In the genomic region with DNA sequence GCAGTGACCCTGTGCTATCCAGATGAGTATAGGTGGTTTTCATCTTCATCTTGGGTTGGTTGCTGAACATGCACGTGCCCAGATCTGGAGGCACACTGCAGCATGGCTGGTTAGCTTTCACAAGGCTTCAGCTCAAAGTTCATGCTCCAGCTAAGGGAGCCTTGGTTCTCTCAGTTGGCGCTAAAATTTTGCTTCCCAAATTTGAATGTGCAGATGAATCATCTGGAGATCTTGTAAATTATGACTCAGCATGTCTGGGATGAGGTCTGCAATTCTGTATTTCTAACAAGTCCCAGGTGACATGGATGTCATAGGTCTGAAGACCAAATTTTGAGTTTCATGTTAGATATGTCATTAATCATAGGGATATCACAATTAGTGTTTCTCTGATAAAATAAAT, we compare ENCODE assay signal across 1 cellular context.
TF ChIP-seq lines count a peak whose summit lies in the region.

No MANE protein-coding gene starts in this region.

TF ChIP-seq in K562, 482 proteins besides CTCF, POLR2A, EP300 and RAD21 (continued from another document):
- TF ChIP-seq, protein P1, sequence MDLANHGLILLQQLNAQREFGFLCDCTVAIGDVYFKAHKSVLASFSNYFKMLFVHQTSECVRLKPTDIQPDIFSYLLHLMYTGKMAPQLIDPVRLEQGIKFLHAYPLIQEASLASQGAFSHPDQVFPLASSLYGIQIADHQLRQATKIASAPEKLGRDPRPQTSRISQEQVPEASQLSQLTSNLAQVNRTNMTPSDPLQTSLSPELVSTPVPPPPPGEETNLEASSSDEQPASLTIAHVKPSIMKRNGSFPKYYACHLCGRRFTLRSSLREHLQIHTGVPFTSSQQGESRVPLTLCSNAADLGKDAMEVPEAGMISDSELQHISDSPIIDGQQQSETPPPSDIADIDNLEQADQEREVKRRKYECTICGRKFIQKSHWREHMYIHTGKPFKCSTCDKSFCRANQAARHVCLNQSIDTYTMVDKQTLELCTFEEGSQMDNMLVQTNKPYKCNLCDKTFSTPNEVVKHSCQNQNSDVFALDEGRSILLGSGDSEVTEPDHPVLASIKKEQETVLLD (IDR thresholded peaks at IDR 0.05): no peak
- TF ChIP-seq, protein P2, sequence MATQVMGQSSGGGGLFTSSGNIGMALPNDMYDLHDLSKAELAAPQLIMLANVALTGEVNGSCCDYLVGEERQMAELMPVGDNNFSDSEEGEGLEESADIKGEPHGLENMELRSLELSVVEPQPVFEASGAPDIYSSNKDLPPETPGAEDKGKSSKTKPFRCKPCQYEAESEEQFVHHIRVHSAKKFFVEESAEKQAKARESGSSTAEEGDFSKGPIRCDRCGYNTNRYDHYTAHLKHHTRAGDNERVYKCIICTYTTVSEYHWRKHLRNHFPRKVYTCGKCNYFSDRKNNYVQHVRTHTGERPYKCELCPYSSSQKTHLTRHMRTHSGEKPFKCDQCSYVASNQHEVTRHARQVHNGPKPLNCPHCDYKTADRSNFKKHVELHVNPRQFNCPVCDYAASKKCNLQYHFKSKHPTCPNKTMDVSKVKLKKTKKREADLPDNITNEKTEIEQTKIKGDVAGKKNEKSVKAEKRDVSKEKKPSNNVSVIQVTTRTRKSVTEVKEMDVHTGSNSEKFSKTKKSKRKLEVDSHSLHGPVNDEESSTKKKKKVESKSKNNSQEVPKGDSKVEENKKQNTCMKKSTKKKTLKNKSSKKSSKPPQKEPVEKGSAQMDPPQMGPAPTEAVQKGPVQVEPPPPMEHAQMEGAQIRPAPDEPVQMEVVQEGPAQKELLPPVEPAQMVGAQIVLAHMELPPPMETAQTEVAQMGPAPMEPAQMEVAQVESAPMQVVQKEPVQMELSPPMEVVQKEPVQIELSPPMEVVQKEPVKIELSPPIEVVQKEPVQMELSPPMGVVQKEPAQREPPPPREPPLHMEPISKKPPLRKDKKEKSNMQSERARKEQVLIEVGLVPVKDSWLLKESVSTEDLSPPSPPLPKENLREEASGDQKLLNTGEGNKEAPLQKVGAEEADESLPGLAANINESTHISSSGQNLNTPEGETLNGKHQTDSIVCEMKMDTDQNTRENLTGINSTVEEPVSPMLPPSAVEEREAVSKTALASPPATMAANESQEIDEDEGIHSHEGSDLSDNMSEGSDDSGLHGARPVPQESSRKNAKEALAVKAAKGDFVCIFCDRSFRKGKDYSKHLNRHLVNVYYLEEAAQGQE (CRISPR knock-in tag; IDR thresholded peaks at IDR 0.05; ENCODE audit: low read depth): no peak
- TF ChIP-seq HNRNPK (IDR thresholded peaks at IDR 0.05; ENCODE audit: low read depth, low read length, poor library complexity, severe bottlenecking) (no peak), ZNF263 (CRISPR knock-in tag; IDR thresholded peaks at IDR 0.05; ENCODE audit: borderline replicate concordance) (no peak), KDM1A (IDR thresholded peaks at IDR 0.05) (no peak), GABPB2 (CRISPR knock-in tag; conservative IDR thresholded peaks at IDR 0.05) (no peak), HMG20A (CRISPR knock-in tag; conservative IDR thresholded peaks at IDR 0.05) (no peak), RFX5 (IDR thresholded peaks at IDR 0.05; ENCODE audit: low read depth, low read length) (no peak), C11orf30 (IDR thresholded peaks at IDR 0.05; ENCODE audit: low read depth) (peak; percentile 84), SRF (CRISPR knock-in tag; IDR thresholded peaks at IDR 0.05) (no peak), PYGO2 (tag; IDR thresholded peaks at IDR 0.05) (no peak), DMBX1 (CRISPR knock-in tag; IDR thresholded peaks at IDR 0.05; ENCODE audit: borderline replicate concordance) (no peak), HDAC2 (IDR thresholded peaks at IDR 0.05) (no peak), BRCA1 (IDR thresholded peaks at IDR 0.05) (no peak), BRCA1 (CRISPR knock-in tag; IDR thresholded peaks at IDR 0.05) (no peak), NFATC3 (IDR thresholded peaks at IDR 0.05) (no peak), KHSRP (IDR thresholded peaks at IDR 0.05) (no peak), SNRNP70 (optimal IDR thresholded peaks at IDR 0.05; ENCODE audit: low read depth, low read length) (no peak), HDAC8 (tag; IDR thresholded peaks at IDR 0.05) (no peak), PTRF (tag; IDR thresholded peaks at IDR 0.05) (no peak), GTF2A2 (tag; IDR thresholded peaks at IDR 0.05) (no peak), CEBPG (CRISPR knock-in tag; IDR thresholded peaks at IDR 0.05) (no peak), CEBPG (tag; conservative IDR thresholded peaks at IDR 0.05 in 1 of 2, IDR thresholded peaks at IDR 0.05 in 1 of 2) (no peak), GABPA (tag; conservative IDR thresholded peaks at IDR 0.05; ENCODE audit: low read depth) (no peak), ILK (tag; IDR thresholded peaks at IDR 0.05; ENCODE audit: borderline replicate concordance, low read depth) (no peak), CXXC5 (CRISPR knock-in tag; IDR thresholded peaks at IDR 0.05) (no peak), ZC3H8 (IDR thresholded peaks at IDR 0.05) (no peak), MEF2D (tag; conservative IDR thresholded peaks at IDR 0.05; ENCODE audit: low read depth) (no peak), ZBTB17 (CRISPR knock-in tag; IDR thresholded peaks at IDR 0.05) (no peak), MAFG (tag; conservative IDR thresholded peaks at IDR 0.05) (peak; percentile 84), ZNF324 (CRISPR knock-in tag; IDR thresholded peaks at IDR 0.05) (no peak), DPF2 (IDR thresholded peaks at IDR 0.05) (0 out of 2 replicates have a peak, but pooled peaks have one; percentile 24), THRAP3 (IDR thresholded peaks at IDR 0.05; ENCODE audit: borderline replicate concordance) (no peak)
- TF ChIP-seq, protein P3, sequence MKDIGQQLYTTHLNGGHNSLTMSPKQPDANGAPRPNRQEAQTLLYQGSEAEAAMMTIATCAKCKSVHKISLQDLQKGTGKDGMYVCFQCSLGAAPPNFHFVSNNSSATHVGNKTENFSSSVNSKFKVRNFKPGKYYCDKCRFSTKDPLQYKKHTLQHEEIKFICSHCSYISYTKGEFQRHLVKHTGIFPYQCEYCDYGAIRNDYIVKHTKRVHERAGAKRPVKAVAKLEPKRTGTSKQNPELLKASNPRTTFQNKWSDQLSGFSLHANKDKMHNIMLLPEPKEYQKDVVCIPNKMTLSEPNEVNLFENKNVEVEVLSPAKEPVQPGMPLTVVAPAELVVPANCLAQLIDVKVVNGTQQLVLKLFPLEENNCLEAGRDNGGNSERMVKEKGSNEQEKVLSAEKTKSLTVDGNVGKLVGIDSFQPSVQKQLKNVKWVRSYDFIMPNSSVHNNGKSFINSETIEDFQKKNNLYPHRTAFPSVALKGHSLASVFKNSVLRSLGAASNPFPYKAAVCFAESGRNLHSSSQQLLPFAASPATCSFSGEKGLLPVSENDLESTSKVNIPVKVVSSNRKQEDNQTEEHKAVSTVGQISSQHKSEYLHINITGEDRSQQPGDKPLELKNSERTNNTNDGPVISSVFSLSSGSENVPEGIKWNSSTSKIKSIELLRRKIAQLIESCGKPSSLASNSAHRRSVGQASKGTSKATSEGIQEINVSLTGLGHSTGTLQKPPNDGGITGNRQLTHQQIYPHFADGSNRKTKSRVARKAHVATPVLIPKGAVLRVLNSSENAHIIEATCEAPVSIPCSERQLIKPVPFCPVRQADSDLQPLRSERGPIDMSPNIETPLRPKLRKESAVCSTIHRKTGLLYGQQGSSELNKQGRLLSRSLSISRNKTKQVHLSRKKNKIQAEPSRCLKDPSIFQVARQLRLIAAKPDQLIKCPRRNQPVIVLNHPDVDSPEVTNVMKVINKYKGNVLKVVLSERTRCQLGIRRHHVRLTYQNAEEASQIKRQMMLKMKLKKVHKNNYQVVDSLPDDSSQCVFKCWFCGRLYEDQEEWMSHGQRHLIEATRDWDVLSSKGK (CRISPR knock-in tag; IDR thresholded peaks at IDR 0.05): no peak
- TF ChIP-seq, protein P4, sequence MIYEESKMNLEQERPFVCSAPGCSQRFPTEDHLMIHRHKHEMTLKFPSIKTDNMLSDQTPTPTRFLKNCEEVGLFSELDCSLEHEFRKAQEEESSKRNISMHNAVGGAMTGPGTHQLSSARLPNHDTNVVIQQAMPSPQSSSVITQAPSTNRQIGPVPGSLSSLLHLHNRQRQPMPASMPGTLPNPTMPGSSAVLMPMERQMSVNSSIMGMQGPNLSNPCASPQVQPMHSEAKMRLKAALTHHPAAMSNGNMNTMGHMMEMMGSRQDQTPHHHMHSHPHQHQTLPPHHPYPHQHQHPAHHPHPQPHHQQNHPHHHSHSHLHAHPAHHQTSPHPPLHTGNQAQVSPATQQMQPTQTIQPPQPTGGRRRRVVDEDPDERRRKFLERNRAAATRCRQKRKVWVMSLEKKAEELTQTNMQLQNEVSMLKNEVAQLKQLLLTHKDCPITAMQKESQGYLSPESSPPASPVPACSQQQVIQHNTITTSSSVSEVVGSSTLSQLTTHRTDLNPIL (CRISPR knock-in tag; IDR thresholded peaks at IDR 0.05): no peak
- TF ChIP-seq, protein P5, sequence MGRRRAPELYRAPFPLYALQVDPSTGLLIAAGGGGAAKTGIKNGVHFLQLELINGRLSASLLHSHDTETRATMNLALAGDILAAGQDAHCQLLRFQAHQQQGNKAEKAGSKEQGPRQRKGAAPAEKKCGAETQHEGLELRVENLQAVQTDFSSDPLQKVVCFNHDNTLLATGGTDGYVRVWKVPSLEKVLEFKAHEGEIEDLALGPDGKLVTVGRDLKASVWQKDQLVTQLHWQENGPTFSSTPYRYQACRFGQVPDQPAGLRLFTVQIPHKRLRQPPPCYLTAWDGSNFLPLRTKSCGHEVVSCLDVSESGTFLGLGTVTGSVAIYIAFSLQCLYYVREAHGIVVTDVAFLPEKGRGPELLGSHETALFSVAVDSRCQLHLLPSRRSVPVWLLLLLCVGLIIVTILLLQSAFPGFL (CRISPR knock-in tag; IDR thresholded peaks at IDR 0.05): no peak
- TF ChIP-seq, protein P6, sequence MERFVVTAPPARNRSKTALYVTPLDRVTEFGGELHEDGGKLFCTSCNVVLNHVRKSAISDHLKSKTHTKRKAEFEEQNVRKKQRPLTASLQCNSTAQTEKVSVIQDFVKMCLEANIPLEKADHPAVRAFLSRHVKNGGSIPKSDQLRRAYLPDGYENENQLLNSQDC (CRISPR knock-in tag; IDR thresholded peaks at IDR 0.05): no peak
- TF ChIP-seq, protein P7, sequence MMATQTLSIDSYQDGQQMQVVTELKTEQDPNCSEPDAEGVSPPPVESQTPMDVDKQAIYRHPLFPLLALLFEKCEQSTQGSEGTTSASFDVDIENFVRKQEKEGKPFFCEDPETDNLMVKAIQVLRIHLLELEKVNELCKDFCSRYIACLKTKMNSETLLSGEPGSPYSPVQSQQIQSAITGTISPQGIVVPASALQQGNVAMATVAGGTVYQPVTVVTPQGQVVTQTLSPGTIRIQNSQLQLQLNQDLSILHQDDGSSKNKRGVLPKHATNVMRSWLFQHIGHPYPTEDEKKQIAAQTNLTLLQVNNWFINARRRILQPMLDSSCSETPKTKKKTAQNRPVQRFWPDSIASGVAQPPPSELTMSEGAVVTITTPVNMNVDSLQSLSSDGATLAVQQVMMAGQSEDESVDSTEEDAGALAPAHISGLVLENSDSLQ (IDR thresholded peaks at IDR 0.05): no peak
- TF ChIP-seq, protein P8, sequence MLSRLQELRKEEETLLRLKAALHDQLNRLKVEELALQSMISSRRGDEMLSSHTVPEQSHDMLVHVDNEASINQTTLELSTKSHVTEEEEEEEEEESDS (CRISPR knock-in tag; IDR thresholded peaks at IDR 0.05): no peak
- TF ChIP-seq, protein P9, sequence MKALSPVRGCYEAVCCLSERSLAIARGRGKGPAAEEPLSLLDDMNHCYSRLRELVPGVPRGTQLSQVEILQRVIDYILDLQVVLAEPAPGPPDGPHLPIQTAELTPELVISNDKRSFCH (CRISPR knock-in tag; IDR thresholded peaks at IDR 0.05): no peak
- TF ChIP-seq, protein P9 (tag; IDR thresholded peaks at IDR 0.05): no peak
- TF ChIP-seq, protein P10, sequence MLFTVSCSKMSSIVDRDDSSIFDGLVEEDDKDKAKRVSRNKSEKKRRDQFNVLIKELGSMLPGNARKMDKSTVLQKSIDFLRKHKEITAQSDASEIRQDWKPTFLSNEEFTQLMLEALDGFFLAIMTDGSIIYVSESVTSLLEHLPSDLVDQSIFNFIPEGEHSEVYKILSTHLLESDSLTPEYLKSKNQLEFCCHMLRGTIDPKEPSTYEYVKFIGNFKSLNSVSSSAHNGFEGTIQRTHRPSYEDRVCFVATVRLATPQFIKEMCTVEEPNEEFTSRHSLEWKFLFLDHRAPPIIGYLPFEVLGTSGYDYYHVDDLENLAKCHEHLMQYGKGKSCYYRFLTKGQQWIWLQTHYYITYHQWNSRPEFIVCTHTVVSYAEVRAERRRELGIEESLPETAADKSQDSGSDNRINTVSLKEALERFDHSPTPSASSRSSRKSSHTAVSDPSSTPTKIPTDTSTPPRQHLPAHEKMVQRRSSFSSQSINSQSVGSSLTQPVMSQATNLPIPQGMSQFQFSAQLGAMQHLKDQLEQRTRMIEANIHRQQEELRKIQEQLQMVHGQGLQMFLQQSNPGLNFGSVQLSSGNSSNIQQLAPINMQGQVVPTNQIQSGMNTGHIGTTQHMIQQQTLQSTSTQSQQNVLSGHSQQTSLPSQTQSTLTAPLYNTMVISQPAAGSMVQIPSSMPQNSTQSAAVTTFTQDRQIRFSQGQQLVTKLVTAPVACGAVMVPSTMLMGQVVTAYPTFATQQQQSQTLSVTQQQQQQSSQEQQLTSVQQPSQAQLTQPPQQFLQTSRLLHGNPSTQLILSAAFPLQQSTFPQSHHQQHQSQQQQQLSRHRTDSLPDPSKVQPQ (CRISPR knock-in tag; IDR thresholded peaks at IDR 0.05; ENCODE audit: borderline replicate concordance): no peak
